1 cellular context compared by ENCODE assay signal in the genomic region with DNA sequence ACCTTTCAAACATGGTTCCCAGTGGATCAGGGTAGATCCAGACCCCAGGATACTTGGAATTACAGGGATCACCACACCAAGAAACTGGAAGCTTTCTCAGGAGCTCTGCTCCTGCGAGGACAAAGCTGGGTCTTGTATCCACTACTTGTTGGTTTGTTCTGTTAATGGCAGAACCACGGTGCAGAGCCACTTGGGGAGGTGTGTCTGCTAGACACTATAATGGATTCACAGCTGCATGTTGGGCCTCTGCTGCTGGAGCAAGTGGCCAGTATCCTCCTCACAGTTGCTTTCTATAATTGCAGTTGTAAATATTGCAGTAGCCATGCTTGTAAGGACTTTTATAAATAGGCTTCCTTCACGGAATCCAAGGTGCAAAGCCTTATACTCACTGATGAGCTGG.
TF ChIP-seq lines count a peak whose summit lies in the region.

No MANE protein-coding gene starts in this region.

TF ChIP-seq in HCT116, 20 proteins besides CTCF, POLR2A, EP300 and RAD21 (continued from another document):
- TF ChIP-seq, protein P1, sequence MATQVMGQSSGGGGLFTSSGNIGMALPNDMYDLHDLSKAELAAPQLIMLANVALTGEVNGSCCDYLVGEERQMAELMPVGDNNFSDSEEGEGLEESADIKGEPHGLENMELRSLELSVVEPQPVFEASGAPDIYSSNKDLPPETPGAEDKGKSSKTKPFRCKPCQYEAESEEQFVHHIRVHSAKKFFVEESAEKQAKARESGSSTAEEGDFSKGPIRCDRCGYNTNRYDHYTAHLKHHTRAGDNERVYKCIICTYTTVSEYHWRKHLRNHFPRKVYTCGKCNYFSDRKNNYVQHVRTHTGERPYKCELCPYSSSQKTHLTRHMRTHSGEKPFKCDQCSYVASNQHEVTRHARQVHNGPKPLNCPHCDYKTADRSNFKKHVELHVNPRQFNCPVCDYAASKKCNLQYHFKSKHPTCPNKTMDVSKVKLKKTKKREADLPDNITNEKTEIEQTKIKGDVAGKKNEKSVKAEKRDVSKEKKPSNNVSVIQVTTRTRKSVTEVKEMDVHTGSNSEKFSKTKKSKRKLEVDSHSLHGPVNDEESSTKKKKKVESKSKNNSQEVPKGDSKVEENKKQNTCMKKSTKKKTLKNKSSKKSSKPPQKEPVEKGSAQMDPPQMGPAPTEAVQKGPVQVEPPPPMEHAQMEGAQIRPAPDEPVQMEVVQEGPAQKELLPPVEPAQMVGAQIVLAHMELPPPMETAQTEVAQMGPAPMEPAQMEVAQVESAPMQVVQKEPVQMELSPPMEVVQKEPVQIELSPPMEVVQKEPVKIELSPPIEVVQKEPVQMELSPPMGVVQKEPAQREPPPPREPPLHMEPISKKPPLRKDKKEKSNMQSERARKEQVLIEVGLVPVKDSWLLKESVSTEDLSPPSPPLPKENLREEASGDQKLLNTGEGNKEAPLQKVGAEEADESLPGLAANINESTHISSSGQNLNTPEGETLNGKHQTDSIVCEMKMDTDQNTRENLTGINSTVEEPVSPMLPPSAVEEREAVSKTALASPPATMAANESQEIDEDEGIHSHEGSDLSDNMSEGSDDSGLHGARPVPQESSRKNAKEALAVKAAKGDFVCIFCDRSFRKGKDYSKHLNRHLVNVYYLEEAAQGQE (IDR thresholded peaks at IDR 0.05; ENCODE audit: low read depth) = no peak
- TF ChIP-seq POLR2AphosphoS5 (IDR thresholded peaks at IDR 0.05; ENCODE audit: low read depth, low read length) (no peak), CBX3 (IDR thresholded peaks at IDR 0.05; ENCODE audit: low read depth) (no peak), ELF1 (IDR thresholded peaks at IDR 0.05; ENCODE audit: borderline replicate concordance, low read depth) (no peak), SP1 (IDR thresholded peaks at IDR 0.05; ENCODE audit: low read depth) (no peak)
- TF ChIP-seq, protein P2, sequence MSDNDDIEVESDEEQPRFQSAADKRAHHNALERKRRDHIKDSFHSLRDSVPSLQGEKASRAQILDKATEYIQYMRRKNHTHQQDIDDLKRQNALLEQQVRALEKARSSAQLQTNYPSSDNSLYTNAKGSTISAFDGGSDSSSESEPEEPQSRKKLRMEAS (IDR thresholded peaks at IDR 0.05) = no peak
- TF ChIP-seq, protein P3, sequence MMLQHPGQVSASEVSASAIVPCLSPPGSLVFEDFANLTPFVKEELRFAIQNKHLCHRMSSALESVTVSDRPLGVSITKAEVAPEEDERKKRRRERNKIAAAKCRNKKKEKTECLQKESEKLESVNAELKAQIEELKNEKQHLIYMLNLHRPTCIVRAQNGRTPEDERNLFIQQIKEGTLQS (IDR thresholded peaks at IDR 0.05) = no peak
- TF ChIP-seq, protein P4, sequence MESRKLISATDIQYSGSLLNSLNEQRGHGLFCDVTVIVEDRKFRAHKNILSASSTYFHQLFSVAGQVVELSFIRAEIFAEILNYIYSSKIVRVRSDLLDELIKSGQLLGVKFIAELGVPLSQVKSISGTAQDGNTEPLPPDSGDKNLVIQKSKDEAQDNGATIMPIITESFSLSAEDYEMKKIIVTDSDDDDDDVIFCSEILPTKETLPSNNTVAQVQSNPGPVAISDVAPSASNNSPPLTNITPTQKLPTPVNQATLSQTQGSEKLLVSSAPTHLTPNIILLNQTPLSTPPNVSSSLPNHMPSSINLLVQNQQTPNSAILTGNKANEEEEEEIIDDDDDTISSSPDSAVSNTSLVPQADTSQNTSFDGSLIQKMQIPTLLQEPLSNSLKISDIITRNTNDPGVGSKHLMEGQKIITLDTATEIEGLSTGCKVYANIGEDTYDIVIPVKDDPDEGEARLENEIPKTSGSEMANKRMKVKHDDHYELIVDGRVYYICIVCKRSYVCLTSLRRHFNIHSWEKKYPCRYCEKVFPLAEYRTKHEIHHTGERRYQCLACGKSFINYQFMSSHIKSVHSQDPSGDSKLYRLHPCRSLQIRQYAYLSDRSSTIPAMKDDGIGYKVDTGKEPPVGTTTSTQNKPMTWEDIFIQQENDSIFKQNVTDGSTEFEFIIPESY (IDR thresholded peaks at IDR 0.05; ENCODE audit: extremely low read depth, insufficient replicate concordance, low read length) = no peak
TF ChIP-seq in HCT116: peak in this region for 0.
